25 cellular contexts compared by ENCODE assay signal in genomic region chr2:213228638-213229037, GRCh38.
"Had no signal": no experiment of that assay in that cellular context is flagged by ENCODE, and none has a peak within 500 bp of the region (broad histone marks: within the 10 kb centered on the region; RNA-seq: fewer than 3 reads in every experiment).

No MANE protein-coding gene starts in this region.

- H3K4me1 ChIP-seq: breast epithelium, gastroesophageal sphincter had no signal

- FAIRE-seq: endothelial cell of umbilical vein, urothelium cell line had no signal

- H2AFZ ChIP-seq: hepatocyte had no signal

- ATAC-seq: activated CD4-positive, alpha-beta T cell treated with anti-CD3 and anti-CD28 coated beads for 36 hours; activated CD8-positive, alpha-beta memory T cell treated with anti-CD3 and anti-CD28 coated beads, Interleukin-2, amount 10 ng/mL, durations not matched to agents 7 days and 5 days; activated CD8-positive, alpha-beta T cell treated with anti-CD3 and anti-CD28 coated beads, Interleukin-2, amount 10 ng/mL, durations not matched to agents 7 days and 5 days; activated naive CD4-positive, alpha-beta T cell treated with anti-CD3 and anti-CD28 coated beads, Interleukin-2, amount 50 U/mL, for 72 hours; gastroesophageal sphincter; left colon; sciatic nerve had no signal

- DNase-seq: activated CD4-positive, alpha-beta T cell treated with anti-CD3 and anti-CD28 coated beads for 36 hours; activated CD4-positive, CD25-positive, alpha-beta regulatory T cell; activated CD8-positive, alpha-beta memory T cell treated with anti-CD3 and anti-CD28 coated beads, Interleukin-2, amount 10 ng/mL, durations not matched to agents 7 days and 5 days; activated CD8-positive, alpha-beta T cell treated with anti-CD3 and anti-CD28 coated beads, Interleukin-2, amount 10 ng/mL, durations not matched to agents 7 days and 5 days; activated naive CD4-positive, alpha-beta T cell; activated T-cell treated with anti-CD3 and anti-CD28 coated beads, Interleukin-2, amount 50 U/mL, for 48 hours; central memory CD4-positive, alpha-beta T cell; islet precursor cell; left colon; mammary epithelial cell; naive B cell; nephron progenitor cell; stimulated activated CD4-positive, alpha-beta T cell treated with anti-CD3 and anti-CD28 coated beads, Interleukin-12 subunit alpha, Interleukin-12 subunit beta, amount 100 ng/mL, for 4 hours; stimulated activated CD4-positive, alpha-beta T cell treated with anti-CD3 and anti-CD28 coated beads, Interleukin-4, amount 100 ng/mL, for 24 hours; trophoblast cell had no signal

- H3K36me3 ChIP-seq: breast epithelium, gastroesophageal sphincter, neutrophil, thoracic aorta had no signal

- H3K9me3 ChIP-seq: breast epithelium, gastroesophageal sphincter, neutrophil, thoracic aorta had no signal

- H3K79me2 ChIP-seq: hepatocyte had no signal

- H3K4me2 ChIP-seq: hepatocyte had no signal

- H3K27ac ChIP-seq: breast epithelium, gastroesophageal sphincter, hepatocyte, neutrophil, thoracic aorta had no signal

- H3K27me3 ChIP-seq: breast epithelium, hepatocyte had no signal

- H3K4me3 ChIP-seq: breast epithelium, gastroesophageal sphincter, hepatocyte, skin epidermis, thoracic aorta had no signal
